Comparison of ENCODE assay signal across 8 cellular contexts in genomic region chr4:83771113-83771705, GRCh38.
A peak's percentile ranks its signal among the peaks of the same experiment; 100 is the strongest.
DNase-seq lines count a peak whose midpoint lies in the region; TF ChIP-seq lines count a peak whose summit lies in the region.

No MANE protein-coding gene starts in this region.

- H3K9me3 Mint-ChIP-seq in activated T-helper 1 cell treated with anti-CD3 and anti-CD28 coated beads, Interleukin-12 subunit alpha, Interleukin-12 subunit beta, Interleukin-2, Interleukin-4 antibody, amounts not matched to agents 30 ng/mL and 10 ng/mL and 1 ng/mL, durations not matched to agents 14 hours and 24 hours and 36 hours = no peaks in the 10 kb centered on the region

- H3K79me2 ChIP-seq in Karpas-422 (ENCODE audit: low read length) = no peaks in the 10 kb centered on the region

- TF ChIP-seq EP300 in stomach (IDR thresholded peaks at IDR 0.05) = no peak

- peaks cover 2% of the 10 kb centered on the region for H3K27me3 Mint-ChIP-seq in activated T-helper 1 cell treated with anti-CD3 and anti-CD28 coated beads, Interleukin-12 subunit alpha, Interleukin-12 subunit beta, Interleukin-2, Interleukin-4 antibody, amounts not matched to agents 30 ng/mL and 10 ng/mL and 1 ng/mL, durations not matched to agents 14 hours and 24 hours and 36 hours (ENCODE audit: insufficient read depth)

- H3K9ac ChIP-seq in Karpas-422 (ENCODE audit: low read length) = no peak overlapping the region

- no peaks in the 10 kb centered on the region for H3K36me3 ChIP-seq in Karpas-422 (ENCODE audit: insufficient read depth, low read length)
- H3K36me3 ChIP-seq in WERI-Rb-1 = no peaks in the 10 kb centered on the region
- no peaks in the 10 kb centered on the region for H3K36me3 ChIP-seq in left ventricle myocardium inferior
- H3K36me3 ChIP-seq in stomach = no peaks in the 10 kb centered on the region

- H3K36me3 Mint-ChIP-seq in activated T-helper 1 cell treated with anti-CD3 and anti-CD28 coated beads, Interleukin-12 subunit alpha, Interleukin-12 subunit beta, Interleukin-2, Interleukin-4 antibody, amounts not matched to agents 30 ng/mL and 10 ng/mL and 1 ng/mL, durations not matched to agents 14 hours and 24 hours and 36 hours (ENCODE audit: low read depth) = no peaks in the 10 kb centered on the region

- WGBS in stomach, 5 donors = 5 to 9% (median 7%) methylated on average over 2 of the region's 2 CpGs

- H2AFZ ChIP-seq in Karpas-422 (ENCODE audit: low read length) = no peak overlapping the region

- H3K4me1 ChIP-seq in Karpas-422 (ENCODE audit: low read length) = no peaks in the 10 kb centered on the region
- H3K4me1 ChIP-seq in left ventricle myocardium inferior = no peaks in the 10 kb centered on the region
- H3K4me1 ChIP-seq in stomach = no peaks in the 10 kb centered on the region

- TF ChIP-seq CTCF in WERI-Rb-1 (IDR thresholded peaks at IDR 0.05; ENCODE audit: low read depth, low read length) = peak; percentile 79
- peak; percentile 75 for TF ChIP-seq CTCF in left ventricle myocardium inferior (IDR thresholded peaks at IDR 0.05; ENCODE audit: borderline replicate concordance)
- TF ChIP-seq CTCF in stomach (IDR thresholded peaks at IDR 0.05) = peak in 3 of 7 experiments; percentile 19 to 31 (median 23)

- H3K4me1 Mint-ChIP-seq in activated T-helper 1 cell treated with anti-CD3 and anti-CD28 coated beads, Interleukin-12 subunit alpha, Interleukin-12 subunit beta, Interleukin-2, Interleukin-4 antibody, amounts not matched to agents 30 ng/mL and 10 ng/mL and 1 ng/mL, durations not matched to agents 14 hours and 24 hours and 36 hours (ENCODE audit: low read depth) = no peaks in the 10 kb centered on the region

- no peak for TF ChIP-seq POLR2A in stomach (IDR thresholded peaks at IDR 0.05)

- no peak overlapping the region for H3K4me3 Mint-ChIP-seq in activated T-helper 1 cell treated with anti-CD3 and anti-CD28 coated beads, Interleukin-12 subunit alpha, Interleukin-12 subunit beta, Interleukin-2, Interleukin-4 antibody, amounts not matched to agents 30 ng/mL and 10 ng/mL and 1 ng/mL, durations not matched to agents 14 hours and 24 hours and 36 hours

- H3K9me3 ChIP-seq in Karpas-422 (ENCODE audit: low read length) = no peaks in the 10 kb centered on the region
- H3K9me3 ChIP-seq in WERI-Rb-1 (ENCODE audit: severe bottlenecking) = no peaks in the 10 kb centered on the region
- no peaks in the 10 kb centered on the region for H3K9me3 ChIP-seq in left ventricle myocardium inferior (replicated peaks)
- no peaks in the 10 kb centered on the region for H3K9me3 ChIP-seq in stomach

- H3K27me3 ChIP-seq in Karpas-422 (ENCODE audit: low read length) (no peaks in the 10 kb centered on the region), WERI-Rb-1 (ENCODE audit: insufficient read depth, low read depth, severe bottlenecking) (no peaks in the 10 kb centered on the region), left ventricle myocardium inferior (ENCODE audit: low read depth) (peaks cover 23% of the 10 kb centered on the region), stomach (peaks cover 0 to 4% (median 0%) of the 10 kb centered on the region in 3 donors)

- H3K27ac Mint-ChIP-seq in activated T-helper 1 cell treated with anti-CD3 and anti-CD28 coated beads, Interleukin-12 subunit alpha, Interleukin-12 subunit beta, Interleukin-2, Interleukin-4 antibody, amounts not matched to agents 30 ng/mL and 10 ng/mL and 1 ng/mL, durations not matched to agents 14 hours and 24 hours and 36 hours = no peak overlapping the region

- H3K27ac ChIP-seq in Karpas-422 (ENCODE audit: low read length) = no peak overlapping the region
- H3K27ac ChIP-seq in WERI-Rb-1 = no peak overlapping the region
- H3K27ac ChIP-seq in left ventricle myocardium inferior (replicated peaks) = no peak overlapping the region
- no peak overlapping the region for H3K27ac ChIP-seq in stomach

- H3K9me2 ChIP-seq in Karpas-422 (replicated peaks; ENCODE audit: insufficient read depth, low read length) = no peaks in the 10 kb centered on the region

- no peak overlapping the region for H3K4me3 ChIP-seq in Karpas-422 (ENCODE audit: low read length)
- no peak overlapping the region for H3K4me3 ChIP-seq in WERI-Rb-1 (ENCODE audit: low read depth, low read length)
- no peak overlapping the region for H3K4me3 ChIP-seq in left ventricle myocardium inferior
- H3K4me3 ChIP-seq in stomach = no peak overlapping the region

- intact Hi-C loops in left ventricle myocardium inferior (cut with micrococcal nuclease) = no loop called here
- intact Hi-C loops in stomach (cut with DNase I; ENCODE audit: low total_unique reads) = no loop called here
- intact Hi-C loops in activated T-helper 1 cell treated with anti-CD3 and anti-CD28 coated beads, Interleukin-12 subunit alpha, Interleukin-12 subunit beta, Interleukin-2, Interleukin-4 antibody, amounts not matched to agents 30 ng/mL and 10 ng/mL and 1 ng/mL, durations not matched to agents 14 hours and 24 hours and 36 hours (cut with micrococcal nuclease) = no loop called here

- H4K20me1 ChIP-seq in Karpas-422 (ENCODE audit: insufficient read depth, low read depth, low read length) = no peaks in the 10 kb centered on the region

- H3K4me2 ChIP-seq in Karpas-422 (ENCODE audit: low read depth, low read length, poor library complexity, severe bottlenecking) = no peak overlapping the region

- DNase-seq in SIG-M5 treated with dmso at 0.1 percent for 504 hours (lab: John Stamatoyannopoulos, UW; ENCODE audit: unreplicated experiment) = peak; percentile 8
- DNase-seq in SIG-M5 (lab: John Stamatoyannopoulos, UW) = no peak
- DNase-seq in Karpas-422 = peak; percentile 56
- DNase-seq in WERI-Rb-1 = peak; percentile 59
- DNase-seq in left ventricle myocardium inferior = peak; percentile 27
- peak; percentile 45 for DNase-seq in stomach
- no peak for DNase-seq in KG1 (lab: John Stamatoyannopoulos, UW)
- DNase-seq in activated T-helper 1 cell treated with anti-CD3 and anti-CD28 coated beads, Interleukin-12 subunit alpha, Interleukin-12 subunit beta, Interleukin-2, Interleukin-4 antibody, amounts not matched to agents 30 ng/mL and 10 ng/mL and 1 ng/mL, durations not matched to agents 14 hours and 24 hours and 36 hours (ENCODE audit: low spot score) = no peak

Comparison
In these comparisons a context has a peak if more than half of its experiments do, and no peak if none do; other contexts are left out.
1. DNase-seq: peak in SIG-M5 treated with dmso at 0.1 percent for 504 hours (single experiment), Karpas-422 (single experiment), WERI-Rb-1 (single experiment), left ventricle myocardium inferior (single experiment) and stomach (single experiment); none in SIG-M5 (single experiment), KG1 (single experiment) and activated T-helper 1 cell treated with anti-CD3 and anti-CD28 coated beads, Interleukin-12 subunit alpha, Interleukin-12 subunit beta, Interleukin-2, Interleukin-4 antibody, amounts not matched to agents 30 ng/mL and 10 ng/mL and 1 ng/mL, durations not matched to agents 14 hours and 24 hours and 36 hours (single experiment).